6 cellular contexts compared by ENCODE assay signal in genomic region chr13:68893721-68894120, GRCh38.
A peak's percentile ranks its signal among the peaks of the same experiment; 100 is the strongest.
DNase-seq lines count a peak whose midpoint lies in the region; TF ChIP-seq lines count a peak whose summit lies in the region.
"Not testable (repeated sequence)": the region's sequence is repeated elsewhere in the genome, so short reads cannot be mapped to it uniquely, and the experiment has no call there.

No MANE protein-coding gene starts in this region.

- not testable (repeated sequence) for H3K4me2 ChIP-seq in SU-DHL-6 (ENCODE audit: low read depth, low read length, poor library complexity, severe bottlenecking); trophoblast cell (ENCODE audit: low read length)

- H4K12ac ChIP-seq in trophoblast cell (ENCODE audit: low read depth, low read length), result not testable (repeated sequence)

- H3K4me1 ChIP-seq in HUES48 (ENCODE audit: control insufficient read depth, insufficient read depth, low read length), result peaks cover 26% of the 10 kb centered on the region
- H3K4me1 ChIP-seq in trophoblast cell (ENCODE audit: control insufficient read depth in 1 of 2, insufficient read depth in 2 of 2, low read length in 2 of 2), result not testable (repeated sequence)

- peak overlapping the region; percentile 92 for H2AFZ ChIP-seq in SU-DHL-6 (ENCODE audit: low read depth, low read length, severe bottlenecking)
- not testable (repeated sequence) for H2AFZ ChIP-seq in trophoblast cell (ENCODE audit: insufficient read depth, low read length, poor library complexity)

- H3K36me3 ChIP-seq in HUES48 (ENCODE audit: control insufficient read depth, insufficient read depth, low read length); SU-DHL-6 (ENCODE audit: low read length); trophoblast cell (ENCODE audit: control insufficient read depth in 1 of 2, insufficient read depth in 2 of 2, low read length in 2 of 2): not testable (repeated sequence)

- H3K27ac Mint-ChIP-seq in neural crest cell (ENCODE audit: unreplicated experiment), result peak overlapping the region; percentile 15

- H4K8ac ChIP-seq in trophoblast cell (ENCODE audit: low read depth, low read length), result not testable (repeated sequence)

- H4K91ac ChIP-seq in trophoblast cell (ENCODE audit: low read depth, low read length), result not testable (repeated sequence)

- not testable (repeated sequence) for H2AK5ac ChIP-seq in trophoblast cell (ENCODE audit: low read length)

- not testable (repeated sequence) for H3K9me2 ChIP-seq in SU-DHL-6 (replicated peaks; ENCODE audit: insufficient read depth, low read length)

- not testable (repeated sequence) for H3K79me2 ChIP-seq in SU-DHL-6 (ENCODE audit: insufficient read depth, low read length); trophoblast cell (ENCODE audit: control insufficient read depth, insufficient read depth, low read length, poor library complexity)

- H3K14ac ChIP-seq in trophoblast cell (ENCODE audit: low read length), result not testable (repeated sequence)

- peaks cover 12% of the 10 kb centered on the region for H3K9me3 Mint-ChIP-seq in neural crest cell

- peak overlapping the region; percentile 41 for H2BK120ac ChIP-seq in trophoblast cell (ENCODE audit: insufficient read depth, low read length, poor library complexity)

- H3K4me1 Mint-ChIP-seq in neural crest cell, result not testable (repeated sequence)

- H3K4me3 Mint-ChIP-seq in neural crest cell, result not testable (repeated sequence)

- not testable (repeated sequence) for H3K4me3 ChIP-seq in HUES48 (ENCODE audit: low read depth, low read length); SU-DHL-6 (ENCODE audit: insufficient read depth, low read length, poor library complexity, severe bottlenecking); trophoblast cell (ENCODE audit: low read depth, low read length)

- not testable (repeated sequence) for TF ChIP-seq CTCF in SU-DHL-6 (IDR thresholded peaks at IDR 0.05; ENCODE audit: insufficient read depth, low read length, poor library complexity, severe bottlenecking); neural crest cell (conservative IDR thresholded peaks at IDR 0.05)

- H2BK12ac ChIP-seq in trophoblast cell (ENCODE audit: low read length), result not testable (repeated sequence)

- H3K79me1 ChIP-seq in trophoblast cell (ENCODE audit: low read length), result peaks cover 15% of the 10 kb centered on the region

- DNase-seq in NCI-H82 (lab: John Stamatoyannopoulos, UW) (peak; percentile 68), islet precursor cell (peak; percentile 72), trophoblast cell (peak; percentile 57 to 78)
- DNase-seq in neural crest cell (ENCODE audit: low read depth, low spot score), result not testable (repeated sequence)

- H3K27ac ChIP-seq in HUES48 (ENCODE audit: low read depth, low read length) (peak overlapping the region; percentile 75), trophoblast cell (ENCODE audit: low read depth, low read length) (peak overlapping the region; percentile 95)
- not testable (repeated sequence) for H3K27ac ChIP-seq in SU-DHL-6 (ENCODE audit: low read depth, low read length)

- not testable (repeated sequence) for H3K27me3 Mint-ChIP-seq in neural crest cell (ENCODE audit: low read depth)

- not testable (repeated sequence) for H3K23ac ChIP-seq in trophoblast cell (ENCODE audit: low read length)

- not testable (repeated sequence) for H4K20me1 ChIP-seq in SU-DHL-6 (ENCODE audit: low read depth, low read length)

- H2BK5ac ChIP-seq in trophoblast cell (ENCODE audit: low read depth, low read length, poor library complexity), result not testable (repeated sequence)

- not testable (repeated sequence) for H3K4ac ChIP-seq in trophoblast cell (ENCODE audit: low read depth, low read length)

- H3F3A ChIP-seq in SU-DHL-6 (ENCODE audit: insufficient read depth), result not testable (repeated sequence)

- H3K9me3 ChIP-seq in HUES48 (ENCODE audit: control insufficient read depth, insufficient read depth, low read length); SU-DHL-6 (ENCODE audit: insufficient read depth, low read length); trophoblast cell (ENCODE audit: insufficient read depth, low read depth, low read length): not testable (repeated sequence)

- not testable (repeated sequence) for H3K9ac ChIP-seq in HUES48 (ENCODE audit: low read depth, low read length); SU-DHL-6 (ENCODE audit: low read length); trophoblast cell (ENCODE audit: low read length)

- WGBS in trophoblast cell (ENCODE audit: extremely low coverage, insufficient coverage, insufficient read length), result no CpG with 5 or more reads among the region's 2 CpGs

- not testable (repeated sequence) for H3K27me3 ChIP-seq in HUES48 (ENCODE audit: control insufficient read depth, insufficient read depth, low read length); SU-DHL-6 (ENCODE audit: low read length); trophoblast cell (ENCODE audit: insufficient read depth, low read length)

- not testable (repeated sequence) for H3K18ac ChIP-seq in trophoblast cell (ENCODE audit: low read length)

- H3K36me3 Mint-ChIP-seq in neural crest cell (ENCODE audit: low read depth), result not testable (repeated sequence)
